In the genomic region with DNA sequence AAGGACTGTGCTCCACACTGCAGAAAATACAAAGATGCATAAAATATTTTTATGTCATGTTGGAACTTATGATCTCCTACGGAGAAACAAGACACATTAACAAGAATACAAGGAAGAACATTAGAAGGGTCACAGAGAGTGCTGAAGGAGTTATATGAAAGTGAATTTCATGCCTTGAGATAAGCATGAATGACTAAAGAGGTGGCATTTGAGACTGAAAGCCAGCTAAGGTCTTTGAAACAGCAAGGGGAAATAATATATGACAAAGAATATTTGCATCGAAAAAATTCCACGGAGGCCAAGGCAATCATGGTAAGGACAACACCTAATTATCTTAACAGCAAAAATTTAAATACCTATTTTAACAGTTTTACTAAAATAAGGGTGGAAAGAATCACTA, we compare ENCODE assay signal across 26 cellular contexts. TPM values are rescaled to one million over a fixed set of nuclear protein-coding genes. Genes with fewer than 3 reads are reported as not detected.
A peak's percentile ranks its signal among the peaks of the same experiment; 100 is the strongest.
DNase-seq lines count a peak whose midpoint lies in the region; ATAC-seq and TF ChIP-seq lines count a peak whose summit lies in the region.
"Had no signal": no experiment of that assay in that cellular context is flagged by ENCODE, and none has a peak within 500 bp of the region (broad histone marks: within the 10 kb centered on the region; RNA-seq: fewer than 3 reads in every experiment).

No MANE protein-coding gene starts in this region.

- H3K4me3 Mint-ChIP-seq in activated CD8-positive, alpha-beta T cell treated with anti-CD3 and anti-CD28 coated beads for 36 hours: no peak overlapping the region
- no peak overlapping the region for H3K4me3 Mint-ChIP-seq in activated CD8-positive, alpha-beta T cell treated with anti-CD3 and anti-CD28 coated beads, Interleukin-2, amount 10 ng/mL, durations not matched to agents 7 days and 5 days
- H3K4me3 Mint-ChIP-seq in stimulated activated memory B cell treated with anti-CD40 and anti-IgM and Interleukin-4, amounts not matched to agents 10 μg/mL and 1 μg/mL and 100 μg/mL, for 72 hours: peak overlapping the region; percentile 39
- H3K4me3 Mint-ChIP-seq: activated CD4-positive, alpha-beta T cell treated with anti-CD3 and anti-CD28 coated beads for 36 hours; activated CD8-positive, alpha-beta memory T cell treated with anti-CD3 and anti-CD28 coated beads, Interleukin-2, amount 10 ng/mL, durations not matched to agents 7 days and 5 days; central memory CD8-positive, alpha-beta T cell; nephron had no signal

- no peak for DNase-seq in activated CD8-positive, alpha-beta T cell treated with anti-CD3 and anti-CD28 coated beads for 36 hours
- no peak for DNase-seq in activated CD8-positive, alpha-beta T cell treated with anti-CD3 and anti-CD28 coated beads, Interleukin-2, amount 10 ng/mL, durations not matched to agents 7 days and 5 days
- DNase-seq in activated T-cell treated with anti-CD3 and anti-CD28 coated beads, Interleukin-2, amount 50 U/mL, for 48 hours: no peak
- no peak for DNase-seq in mesenteric fat pad (ENCODE audit: low spot score)
- DNase-seq: activated CD4-positive, alpha-beta T cell treated with anti-CD3 and anti-CD28 coated beads for 36 hours; activated CD8-positive, alpha-beta memory T cell treated with anti-CD3 and anti-CD28 coated beads, Interleukin-2, amount 10 ng/mL, durations not matched to agents 7 days and 5 days; activated effector memory CD4-positive, alpha-beta T cell treated with anti-CD3 and anti-CD28 coated beads, Interleukin-2, amount 50 U/mL, for 16 hours; BE2C; Calu3; gastrocnemius medialis; kidney glomerular epithelial cell; mesendoderm; NCI-H1417 treated with DMSO at 0.1 percent for 48 hours; NCI-H2171; NCI-H748 treated with DMSO at 0.1 percent for 48 hours; OCI-M1; SHP77 treated with DMSO at 0.1 percent for 48 hours; stimulated activated CD4-positive, alpha-beta T cell treated with anti-CD3 and anti-CD28 coated beads, Interleukin-2, amount 100 ng/mL, for 24 hours had no signal

- CTCF ChIA-PET in activated CD8-positive, alpha-beta T cell treated with anti-CD3 and anti-CD28 coated beads for 36 hours (lab: Charles Lee): interaction anchor here (2.1 kb wide), 1 partner anchor 190 kb away, joined by 10 read pairs; no protein-coding TSS in a partner anchor
- CTCF ChIA-PET in activated CD8-positive, alpha-beta T cell treated with anti-CD3 and anti-CD28 coated beads, Interleukin-2, amount 10 ng/mL, durations not matched to agents 7 days and 5 days (lab: Charles Lee): interaction anchor here (1.5 kb wide), 1 partner anchor 262 kb away, joined by 3 read pairs; no protein-coding TSS in a partner anchor

- peaks cover 27% of the 10 kb centered on the region for H3K36me3 Mint-ChIP-seq in activated CD8-positive, alpha-beta T cell treated with anti-CD3 and anti-CD28 coated beads for 36 hours (ENCODE audit: low read depth)
- H3K36me3 Mint-ChIP-seq in activated CD8-positive, alpha-beta T cell treated with anti-CD3 and anti-CD28 coated beads, Interleukin-2, amount 10 ng/mL, durations not matched to agents 7 days and 5 days (ENCODE audit: low read depth): peaks cover 45% of the 10 kb centered on the region
- peaks cover 13% of the 10 kb centered on the region for H3K36me3 Mint-ChIP-seq in stimulated activated memory B cell treated with anti-CD40 and anti-IgM and Interleukin-4, amounts not matched to agents 10 μg/mL and 1 μg/mL and 100 μg/mL, for 72 hours

- peak overlapping the region; percentile 38 for H3K27ac Mint-ChIP-seq in activated CD8-positive, alpha-beta T cell treated with anti-CD3 and anti-CD28 coated beads for 36 hours
- no peak overlapping the region for H3K27ac Mint-ChIP-seq in activated CD8-positive, alpha-beta T cell treated with anti-CD3 and anti-CD28 coated beads, Interleukin-2, amount 10 ng/mL, durations not matched to agents 7 days and 5 days
- peak overlapping the region; percentile 25 for H3K27ac Mint-ChIP-seq in stimulated activated memory B cell treated with anti-CD40 and anti-IgM and Interleukin-4, amounts not matched to agents 10 μg/mL and 1 μg/mL and 100 μg/mL, for 72 hours
- H3K27ac Mint-ChIP-seq: activated CD4-positive, alpha-beta T cell treated with anti-CD3 and anti-CD28 coated beads for 36 hours; activated CD8-positive, alpha-beta memory T cell treated with anti-CD3 and anti-CD28 coated beads, Interleukin-2, amount 10 ng/mL, durations not matched to agents 7 days and 5 days; nephron had no signal

- intact Hi-C loops in activated CD8-positive, alpha-beta T cell treated with anti-CD3 and anti-CD28 coated beads for 36 hours (cut with micrococcal nuclease): no loop called here

- H3K4me1 Mint-ChIP-seq in activated CD8-positive, alpha-beta T cell treated with anti-CD3 and anti-CD28 coated beads for 36 hours (ENCODE audit: low read depth): peaks cover 62% of the 10 kb centered on the region
- peaks cover 27% of the 10 kb centered on the region for H3K4me1 Mint-ChIP-seq in activated CD8-positive, alpha-beta T cell treated with anti-CD3 and anti-CD28 coated beads, Interleukin-2, amount 10 ng/mL, durations not matched to agents 7 days and 5 days (ENCODE audit: low read depth)
- H3K4me1 Mint-ChIP-seq in stimulated activated memory B cell treated with anti-CD40 and anti-IgM and Interleukin-4, amounts not matched to agents 10 μg/mL and 1 μg/mL and 100 μg/mL, for 72 hours: peaks cover 66% of the 10 kb centered on the region

- no peak for TF ChIP-seq CTCF in activated CD8-positive, alpha-beta T cell treated with anti-CD3 and anti-CD28 coated beads for 36 hours (IDR thresholded peaks at IDR 0.05)

- no peaks in the 10 kb centered on the region for H3K27me3 Mint-ChIP-seq in activated CD8-positive, alpha-beta T cell treated with anti-CD3 and anti-CD28 coated beads for 36 hours
- no peaks in the 10 kb centered on the region for H3K27me3 Mint-ChIP-seq in activated CD8-positive, alpha-beta T cell treated with anti-CD3 and anti-CD28 coated beads, Interleukin-2, amount 10 ng/mL, durations not matched to agents 7 days and 5 days (ENCODE audit: low read depth)
- H3K27me3 Mint-ChIP-seq in stimulated activated memory B cell treated with anti-CD40 and anti-IgM and Interleukin-4, amounts not matched to agents 10 μg/mL and 1 μg/mL and 100 μg/mL, for 72 hours: no peaks in the 10 kb centered on the region
- H3K27me3 Mint-ChIP-seq: activated CD4-positive, alpha-beta T cell treated with anti-CD3 and anti-CD28 coated beads for 36 hours; activated CD8-positive, alpha-beta memory T cell treated with anti-CD3 and anti-CD28 coated beads, Interleukin-2, amount 10 ng/mL, durations not matched to agents 7 days and 5 days; central memory CD8-positive, alpha-beta T cell had no signal

- H3K9me3 Mint-ChIP-seq in activated CD8-positive, alpha-beta T cell treated with anti-CD3 and anti-CD28 coated beads for 36 hours: peaks cover 3% of the 10 kb centered on the region
- H3K9me3 Mint-ChIP-seq in activated CD8-positive, alpha-beta T cell treated with anti-CD3 and anti-CD28 coated beads, Interleukin-2, amount 10 ng/mL, durations not matched to agents 7 days and 5 days (ENCODE audit: insufficient read depth): no peaks in the 10 kb centered on the region
- no peaks in the 10 kb centered on the region for H3K9me3 Mint-ChIP-seq in stimulated activated memory B cell treated with anti-CD40 and anti-IgM and Interleukin-4, amounts not matched to agents 10 μg/mL and 1 μg/mL and 100 μg/mL, for 72 hours
- H3K9me3 Mint-ChIP-seq: central memory CD8-positive, alpha-beta T cell; nephron had no signal

- peak; percentile 51 for ATAC-seq in activated CD8-positive, alpha-beta T cell treated with anti-CD3 and anti-CD28 coated beads for 36 hours
- no peak for ATAC-seq in activated CD8-positive, alpha-beta T cell treated with anti-CD3 and anti-CD28 coated beads, Interleukin-2, amount 10 ng/mL, durations not matched to agents 7 days and 5 days
- ATAC-seq in GM21381 (IDR thresholded peaks at IDR 0.05; ENCODE audit: unreplicated experiment) (peak; percentile 81), HG03354 (IDR thresholded peaks at IDR 0.05; ENCODE audit: poor library complexity, severe bottlenecking, unreplicated experiment) (peak; percentile 76), GM21723 (IDR thresholded peaks at IDR 0.05; ENCODE audit: unreplicated experiment) (no peak)
- ATAC-seq in stimulated activated memory B cell treated with anti-CD40 and anti-IgM and Interleukin-4, amounts not matched to agents 10 μg/mL and 1 μg/mL and 100 μg/mL, for 72 hours: peak; percentile 59
- ATAC-seq: activated CD4-positive, alpha-beta T cell treated with anti-CD3 and anti-CD28 coated beads for 36 hours; activated CD8-positive, alpha-beta memory T cell treated with anti-CD3 and anti-CD28 coated beads, Interleukin-2, amount 10 ng/mL, durations not matched to agents 7 days and 5 days; gastrocnemius medialis; HCT116; HepG2 had no signal

- POLR2A ChIA-PET in activated CD8-positive, alpha-beta T cell treated with anti-CD3 and anti-CD28 coated beads for 36 hours (lab: Charles Lee): no interaction called here
- POLR2A ChIA-PET in activated CD8-positive, alpha-beta T cell treated with anti-CD3 and anti-CD28 coated beads, Interleukin-2, amount 10 ng/mL, durations not matched to agents 7 days and 5 days (lab: Charles Lee): interaction anchor here (2.2 kb wide), 1 partner anchor 12 kb away, joined by 9 read pairs; the partner anchor contains the start of gene GSK3B

RNA-seq across cellular contexts. Expression of gene GSK3B, which starts 12.5 kb away (rescaled TPM):
- 10 to 100 TPM; 29.0 to 32.1 TPM for total RNA-seq in activated CD8-positive, alpha-beta T cell treated with anti-CD3 and anti-CD28 coated beads for 36 hours
- 10 to 100 TPM; 40.0 to 43.0 TPM for total RNA-seq in activated CD8-positive, alpha-beta T cell treated with anti-CD3 and anti-CD28 coated beads, Interleukin-2, amount 10 ng/mL, durations not matched to agents 7 days and 5 days
- 34.6 TPM for total RNA-seq in mesenteric fat pad

Comparison
In these comparisons a context has a peak if more than half of its experiments do, and no peak if none do; other contexts are left out.
1. ATAC-seq: peak in activated CD8-positive, alpha-beta T cell treated with anti-CD3 and anti-CD28 coated beads for 36 hours (single experiment), GM21381 (single experiment), HG03354 (single experiment) and stimulated activated memory B cell treated with anti-CD40 and anti-IgM and Interleukin-4, amounts not matched to agents 10 μg/mL and 1 μg/mL and 100 μg/mL, for 72 hours (single experiment); none in activated CD8-positive, alpha-beta T cell treated with anti-CD3 and anti-CD28 coated beads, Interleukin-2, amount 10 ng/mL, durations not matched to agents 7 days and 5 days (single experiment) and GM21723 (single experiment).